In the genomic region with DNA sequence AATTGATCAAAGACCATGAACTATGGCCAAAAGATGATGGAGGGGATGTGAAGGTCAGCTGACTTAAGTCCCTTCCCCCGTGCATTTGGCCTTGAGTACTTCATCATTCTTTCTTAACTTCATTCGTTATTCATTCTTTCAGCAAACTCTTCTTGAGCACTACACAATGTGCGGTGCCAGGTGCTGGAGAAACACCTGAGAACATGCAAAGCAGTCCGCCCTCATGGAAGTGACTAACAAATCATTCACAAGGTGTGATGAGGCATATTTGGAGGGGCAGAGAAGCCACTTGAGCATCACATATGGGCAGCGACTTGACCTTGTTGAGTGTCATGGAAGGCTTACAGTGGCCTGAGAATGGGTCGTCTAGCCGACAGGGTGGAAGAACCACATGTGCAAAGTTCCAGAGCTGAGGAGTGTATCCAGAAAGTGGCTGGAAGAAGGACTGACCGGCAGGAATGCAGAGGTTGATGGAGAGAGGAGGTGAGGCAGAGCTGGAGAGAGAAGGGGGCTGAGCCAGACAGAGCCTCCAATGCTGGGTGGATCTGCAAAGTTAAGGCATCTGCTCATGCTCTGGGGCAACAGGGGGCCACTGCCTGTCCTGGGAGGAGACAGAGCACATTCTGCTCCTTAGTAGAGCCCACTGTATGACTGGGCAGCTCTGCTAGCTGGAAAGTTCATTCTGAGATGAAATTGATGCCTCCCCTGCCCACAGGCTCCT, we compare ENCODE assay signal across 17 cellular contexts. TPM values are rescaled to one million over a fixed set of nuclear protein-coding genes. Genes with fewer than 3 reads are reported as not detected.
A peak's percentile ranks its signal among the peaks of the same experiment; 100 is the strongest.
DNase-seq lines count a peak whose midpoint lies in the region; ATAC-seq, FAIRE-seq and TF ChIP-seq lines count a peak whose summit lies in the region.
"Had no signal": no experiment of that assay in that cellular context is flagged by ENCODE, and none has a peak within 500 bp of the region (broad histone marks: within the 10 kb centered on the region; RNA-seq: fewer than 3 reads in every experiment).

No MANE protein-coding gene starts in this region.

- H3K4me3 Mint-ChIP-seq in activated T-helper 17 cell treated with anti-CD3 and anti-CD28 coated beads, Interleukin-2, amount 50 U/mL, for 72 hours: no peak overlapping the region

- TF ChIP-seq CTCF in HepG2 (CRISPR knock-in tag; IDR thresholded peaks at IDR 0.05) (no peak), right lobe of liver (IDR thresholded peaks at IDR 0.05) (no peak)

- H3K27me3 ChIP-seq in HepG2 (ENCODE audit: control insufficient read depth in 1 of 2, insufficient read depth in 2 of 2, low read length in 2 of 2) (peaks cover 2 to 37% of the 10 kb centered on the region in 2 experiments; a peak in 4 of 5 replicates), right lobe of liver (no peaks in the 10 kb centered on the region), mesenchymal stem cell (ENCODE audit: control insufficient read depth in 1 of 2, insufficient read depth in 1 of 2, low read length in 2 of 2) (peaks cover 0 to 13% of the 10 kb centered on the region in 2 experiments)
- H3K27me3 ChIP-seq: body of pancreas, colonic mucosa, MG63 had no signal

- no TSS peak for BruUV-seq in HepG2 (replicated peaks; lab: Mats Ljungman, UMichigan)

- H3K9ac ChIP-seq in HepG2 (ENCODE audit: insufficient read depth, low read depth, low read length) (no peak overlapping the region), mesenchymal stem cell (ENCODE audit: low read length) (no peak overlapping the region)

- no peak for FAIRE-seq in HepG2 (lab: Jason Lieb, UNC)
- FAIRE-seq: endometrium had no signal

- H3K36me3 Mint-ChIP-seq in activated T-helper 17 cell treated with anti-CD3 and anti-CD28 coated beads, Interleukin-2, amount 50 U/mL, for 72 hours (ENCODE audit: low read depth): peaks cover 6% of the 10 kb centered on the region

- H2AFZ ChIP-seq in HepG2 (ENCODE audit: low read length) (no peak overlapping the region), mesenchymal stem cell (ENCODE audit: low read depth, low read length) (no peak overlapping the region)

- DNase-seq in HepG2 (ENCODE audit: low spot score) (no peak), right lobe of liver (no peak), mesenchymal stem cell (no peak), ACHN (no peak), GM03348 (ENCODE audit: low spot score) (no peak), NCI-H2081 (lab: John Stamatoyannopoulos, UW) (no peak)
- no peak for DNase-seq in stimulated activated CD4-positive, alpha-beta T cell treated with anti-CD3 and anti-CD28 coated beads, Interleukin-4, amount 100 ng/mL, for 4 hours
- DNase-seq: colonic mucosa, left ventricle myocardium superior had no signal

- H2BK15ac ChIP-seq in mesenchymal stem cell (ENCODE audit: low read depth, poor library complexity, severe bottlenecking): no peak overlapping the region

- H4K20me1 ChIP-seq in HepG2 (ENCODE audit: insufficient read depth, low read length): no peaks in the 10 kb centered on the region

- peak overlapping the region; percentile 47 for H4K91ac ChIP-seq in mesenchymal stem cell (ENCODE audit: low read length)

- CTCF ChIA-PET in HepG2 (lab: Yijun Ruan, JAX; ENCODE audit: low intra/inter-chr PET ratio, low total read pairs): interaction anchor here (1.4 to 8.5 kb wide), 11 partner anchors 14 to 1048 kb away, joined by 5 to 242 read pairs (median 10); a partner anchor contains a TSS

- peak overlapping the region; percentile 32 for H4K8ac ChIP-seq in mesenchymal stem cell (ENCODE audit: low read length)

- H3K4me1 Mint-ChIP-seq in activated T-helper 17 cell treated with anti-CD3 and anti-CD28 coated beads, Interleukin-2, amount 50 U/mL, for 72 hours: peaks cover 24% of the 10 kb centered on the region

- TF ChIP-seq RAD21 in HepG2 (CRISPR knock-in tag; IDR thresholded peaks at IDR 0.05): no peak

- H3K27ac ChIP-seq in HepG2 (ENCODE audit: extremely low read length, insufficient read depth, low read length) (no peak overlapping the region), right lobe of liver (no peak overlapping the region), mesenchymal stem cell (ENCODE audit: low read length, poor library complexity, severe bottlenecking) (no peak overlapping the region)
- H3K27ac ChIP-seq: body of pancreas, C4-2B, colonic mucosa, neutrophil had no signal

- intact Hi-C loops in HepG2 (cut with micrococcal nuclease; ENCODE audit: unreplicated experiment): loop anchor here (2.0 to 10.0 kb wide), 3 partner anchors 69 to 1049 kb away; no protein-coding TSS in a partner anchor
- intact Hi-C loops in right lobe of liver (cut with DNase I): no loop called here

- H3K36me3 ChIP-seq in HepG2 (replicated peaks in 1 of 2; ENCODE audit: control insufficient read depth in 1 of 2, insufficient read depth in 2 of 2, low read length in 2 of 2) (no peaks in the 10 kb centered on the region), right lobe of liver (no peaks in the 10 kb centered on the region), mesenchymal stem cell (ENCODE audit: control insufficient read depth in 1 of 2, insufficient read depth in 2 of 2, low read depth in 1 of 2, low read length in 2 of 2) (no peaks in the 10 kb centered on the region)
- H3K36me3 ChIP-seq: colonic mucosa, MG63, neutrophil had no signal

- TF ChIP-seq POLR2A in HepG2 (IDR thresholded peaks at IDR 0.05; ENCODE audit: insufficient read depth in 1 of 2, low read depth in 2 of 2, low read length in 2 of 2) (no peak), right lobe of liver (IDR thresholded peaks at IDR 0.05) (no peak)

- no peak for ATAC-seq in HepG2
- ATAC-seq in right lobe of liver: no peak
- ATAC-seq in activated T-helper 17 cell treated with anti-CD3 and anti-CD28 coated beads, Interleukin-2, amount 50 U/mL, for 72 hours (replicated peaks): no peak

- no peaks in the 10 kb centered on the region for H3K9me3 Mint-ChIP-seq in activated T-helper 17 cell treated with anti-CD3 and anti-CD28 coated beads, Interleukin-2, amount 50 U/mL, for 72 hours

- H2BK120ac ChIP-seq in mesenchymal stem cell (ENCODE audit: low read depth, low read length): no peak overlapping the region

- H3K27me3 Mint-ChIP-seq in activated T-helper 17 cell treated with anti-CD3 and anti-CD28 coated beads, Interleukin-2, amount 50 U/mL, for 72 hours: no peaks in the 10 kb centered on the region

- WGBS in HepG2 (ENCODE audit: low lambda C conversion rate): 27% methylated on average over 8 of the region's 8 CpGs
- WGBS in right lobe of liver (ENCODE audit: insufficient coverage, low coverage, low lambda C conversion rate, missing lambda C conversion rate): 44% methylated on average over 8 of the region's 8 CpGs
- 75% methylated on average over 8 of the region's 8 CpGs for WGBS in mesenchymal stem cell

- in situ Hi-C loops in HepG2 (cut with HindIII; ENCODE audit: extremely low pct_ligation_motif_present, low pct_unique_long_range_greater_than_20kb): loop anchor here (5.0 kb wide), 3 partner anchors 116 to 1046 kb away; no protein-coding TSS in a partner anchor
- in situ Hi-C loops in ACHN (cut with HindIII; ENCODE audit: low pct_ligation_motif_present, low pct_unique_long_range_greater_than_20kb, low sequenced_read_pairs): no loop called here

- no peaks in the 10 kb centered on the region for H3K79me2 ChIP-seq in HepG2 (ENCODE audit: insufficient read depth, low read length)

- H2BK12ac ChIP-seq in mesenchymal stem cell (ENCODE audit: low read length in 2 of 2): peak overlapping the region in 1 of 2 experiments; percentile 8

- peak overlapping the region in 1 of 2 experiments; percentile 28 for H3K18ac ChIP-seq in mesenchymal stem cell (ENCODE audit: low read depth in 1 of 2, low read length in 2 of 2)

- H3K4me3 ChIP-seq in HepG2 (replicated peaks in 1 of 3; ENCODE audit: insufficient read depth in 1 of 3, low read depth in 2 of 3, low read length in 3 of 3) (no peak overlapping the region), right lobe of liver (no peak overlapping the region), mesenchymal stem cell (ENCODE audit: insufficient read depth in 1 of 2, low read depth in 1 of 2, low read length in 2 of 2) (no peak overlapping the region)
- H3K4me3 ChIP-seq: body of pancreas, colonic mucosa, MG63 had no signal

- H3K4me1 ChIP-seq in HepG2 (ENCODE audit: insufficient read depth, low read length) (peaks cover 39% of the 10 kb centered on the region), right lobe of liver (peaks cover 0 to 14% (median 0%) of the 10 kb centered on the region in 4 donors), mesenchymal stem cell (ENCODE audit: control insufficient read depth, insufficient read depth, low read depth, low read length) (peaks cover 29% of the 10 kb centered on the region)
- H3K4me1 ChIP-seq: colonic mucosa had no signal

- H3K9me3 ChIP-seq in HepG2 (ENCODE audit: low read length): no peaks in the 10 kb centered on the region
- no peaks in the 10 kb centered on the region for H3K9me3 ChIP-seq in right lobe of liver
- H3K9me3 ChIP-seq in mesenchymal stem cell (ENCODE audit: control insufficient read depth, low read length): no peaks in the 10 kb centered on the region
- H3K9me3 ChIP-seq: body of pancreas, colonic mucosa, MG63, neutrophil had no signal

- no peak overlapping the region for H3K14ac ChIP-seq in mesenchymal stem cell (ENCODE audit: low read length in 2 of 2)

- no peak for TF ChIP-seq EP300 in HepG2 (IDR thresholded peaks at IDR 0.05; ENCODE audit: low read depth in 2 of 2, low read length in 2 of 2)
- no peak for TF ChIP-seq EP300 in HepG2 (CRISPR knock-in tag; IDR thresholded peaks at IDR 0.05; ENCODE audit: borderline replicate concordance)

- H3K4me2 ChIP-seq in HepG2 (ENCODE audit: low read depth, low read length) (no peak overlapping the region), mesenchymal stem cell (ENCODE audit: low read length, poor library complexity, severe bottlenecking) (no peak overlapping the region)

- no peak overlapping the region for H3K4ac ChIP-seq in mesenchymal stem cell (ENCODE audit: low read depth in 1 of 2, low read length in 2 of 2)

- H3K23ac ChIP-seq in mesenchymal stem cell (ENCODE audit: low read length in 2 of 2): no peak overlapping the region

- no peaks in the 10 kb centered on the region for H3K79me1 ChIP-seq in mesenchymal stem cell (replicated peaks; ENCODE audit: low read length, poor library complexity, severe bottlenecking)

- peak overlapping the region; percentile 37 for H3K27ac Mint-ChIP-seq in activated T-helper 17 cell treated with anti-CD3 and anti-CD28 coated beads, Interleukin-2, amount 50 U/mL, for 72 hours

- no peak overlapping the region for H2BK5ac ChIP-seq in mesenchymal stem cell (ENCODE audit: low read depth, low read length, poor library complexity, severe bottlenecking)

- peak overlapping the region; percentile 23 for H2AK5ac ChIP-seq in mesenchymal stem cell (ENCODE audit: low read length, severe bottlenecking)

- POLR2A ChIA-PET in HepG2 (lab: Yijun Ruan, JAX): interaction anchor here (2.6 kb wide), 1 partner anchor 25 kb away, joined by 17 read pairs; a partner anchor contains a TSS

RNA-seq across cellular contexts. Expression of a gene that starts 25.1 kb away (rescaled TPM):
- total RNA-seq in HepG2 (2016; rRNA removed; fragmentation: Illumina TruSeq; extraction: Trizol) (147 and 199 TPM in 2 replicates), right lobe of liver (100 to 1,000 TPM; 284 to 454 (median 404) TPM)
- total RNA-seq in HepG2 (2016; cell fraction: cytosol; rRNA removed; fragmentation: Illumina TruSeq; extraction: Trizol; ENCODE audit: low read depth): 90.4 and 105 TPM in 2 replicates
- 134 and 191 TPM in 2 replicates for total RNA-seq in HepG2 (2016; cell fraction: insoluble cytoplasmic fraction; rRNA removed; fragmentation: Illumina TruSeq; extraction: Trizol)
- total RNA-seq in HepG2 (2016; cell fraction: membrane; rRNA removed; fragmentation: Illumina TruSeq; extraction: Trizol): 209 and 226 TPM in 2 replicates
- 237 and 265 TPM in 2 replicates for total RNA-seq in HepG2 (2016; cell fraction: nucleus; rRNA removed; fragmentation: Illumina TruSeq; extraction: Trizol)
- polyA plus RNA-seq in HepG2 (2011; rRNA removed): 388 and 517 TPM in 2 replicates
- polyA plus RNA-seq in HepG2 (2011; cell fraction: cytosol; rRNA removed): 157 and 242 TPM in 2 replicates
- 346 and 409 TPM in 2 replicates for polyA plus RNA-seq in HepG2 (2011; cell fraction: nucleus; rRNA removed)
- polyA plus RNA-seq in HepG2 (2012): 1,096 and 1,427 TPM in 2 replicates
- polyA plus RNA-seq in HepG2 (2016; cell fraction: cytosol; fragmentation: Illumina TruSeq; extraction: Trizol; ENCODE audit: low read depth): 537 and 540 TPM in 2 replicates
- polyA plus RNA-seq in HepG2 (2016; cell fraction: insoluble cytoplasmic fraction; fragmentation: Illumina TruSeq; extraction: Trizol; ENCODE audit: low read depth): 606 and 702 TPM in 2 replicates
- 490 and 548 TPM in 2 replicates for polyA plus RNA-seq in HepG2 (2016; cell fraction: membrane; fragmentation: Illumina TruSeq; extraction: Trizol; ENCODE audit: low read depth)
- 691 and 695 TPM in 2 replicates for polyA plus RNA-seq in HepG2 (2016; cell fraction: nucleus; fragmentation: Illumina TruSeq; extraction: Trizol; ENCODE audit: insufficient read depth, low read depth)
- 70.2 and 87.8 TPM in 2 replicates for polyA minus RNA-seq in HepG2 (2011; rRNA and poly(A)+ RNA removed; ENCODE audit: low replicate concordance)
- polyA minus RNA-seq in HepG2 (2011; cell fraction: cytosol; rRNA and poly(A)+ RNA removed): 159 and 198 TPM in 2 replicates
- 333 and 395 TPM in 2 replicates for polyA minus RNA-seq in HepG2 (2011; cell fraction: nucleus; rRNA and poly(A)+ RNA removed)
- total RNA-seq in activated T-helper 17 cell treated with anti-CD3 and anti-CD28 coated beads, Interleukin-2, amount 50 U/mL, for 72 hours: 100 to 1,000 TPM; 925 to 935 TPM
- polyA plus RNA-seq in mesenchymal stem cell (2013, experiment 1 of 2): 1,039 TPM
- polyA plus RNA-seq in mesenchymal stem cell (2013, experiment 2 of 2): 1,049 TPM

RNA-seq across cellular contexts. Expression of a gene that starts 39.2 kb away (rescaled TPM):
- total RNA-seq in HepG2 (2016; rRNA removed; fragmentation: Illumina TruSeq; extraction: Trizol): 0.52 and 0.82 TPM in 2 replicates
- total RNA-seq in HepG2 (2016; cell fraction: cytosol; rRNA removed; fragmentation: Illumina TruSeq; extraction: Trizol; ENCODE audit: low read depth): 0.40 and 0.44 TPM in 2 replicates
- 0.40 and 0.54 TPM in 2 replicates for total RNA-seq in HepG2 (2016; cell fraction: insoluble cytoplasmic fraction; rRNA removed; fragmentation: Illumina TruSeq; extraction: Trizol)
- total RNA-seq in HepG2 (2016; cell fraction: membrane; rRNA removed; fragmentation: Illumina TruSeq; extraction: Trizol): 0.38 and 0.65 TPM in 2 replicates
- 1.4 TPM in 1 of 2 replicates, not detected in the other for total RNA-seq in HepG2 (2016; cell fraction: nucleus; rRNA removed; fragmentation: Illumina TruSeq; extraction: Trizol)
- 0.38 and 0.47 TPM in 2 replicates for polyA plus RNA-seq in HepG2 (2011; rRNA removed)
- 0.43 and 0.50 TPM in 2 replicates for polyA plus RNA-seq in HepG2 (2011; cell fraction: cytosol; rRNA removed)
- polyA plus RNA-seq in HepG2 (2011; cell fraction: nucleus; rRNA removed): 0.23 and 0.66 TPM in 2 replicates
- 0.28 TPM in 1 of 2 replicates, not detected in the other for polyA plus RNA-seq in HepG2 (2012)
- polyA plus RNA-seq in HepG2 (2016; cell fraction: cytosol; fragmentation: Illumina TruSeq; extraction: Trizol; ENCODE audit: low read depth): 0.54 and 0.71 TPM in 2 replicates
- 0.70 and 0.84 TPM in 2 replicates for polyA plus RNA-seq in HepG2 (2016; cell fraction: insoluble cytoplasmic fraction; fragmentation: Illumina TruSeq; extraction: Trizol; ENCODE audit: low read depth)
- polyA plus RNA-seq in HepG2 (2016; cell fraction: membrane; fragmentation: Illumina TruSeq; extraction: Trizol; ENCODE audit: low read depth): 0.35 and 1.0 TPM in 2 replicates
- 0.55 and 0.81 TPM in 2 replicates for polyA plus RNA-seq in HepG2 (2016; cell fraction: nucleus; fragmentation: Illumina TruSeq; extraction: Trizol; ENCODE audit: insufficient read depth, low read depth)
- polyA minus RNA-seq in HepG2 (2011; rRNA and poly(A)+ RNA removed; ENCODE audit: low replicate concordance): 0.32 and 1,101 TPM in 2 replicates
- polyA minus RNA-seq in HepG2 (2011; cell fraction: cytosol; rRNA and poly(A)+ RNA removed): 9.0 and 16.5 TPM in 2 replicates
- 3.5 and 5.9 TPM in 2 replicates for polyA minus RNA-seq in HepG2 (2011; cell fraction: nucleus; rRNA and poly(A)+ RNA removed)
- not detected for total RNA-seq in right lobe of liver
- total RNA-seq in activated T-helper 17 cell treated with anti-CD3 and anti-CD28 coated beads, Interleukin-2, amount 50 U/mL, for 72 hours: 1 to 10 TPM in 1 of 2 donors, under 1 TPM in 1; 0.58 to 2.5 TPM
- 0.10 TPM for polyA plus RNA-seq in mesenchymal stem cell (2013, experiment 1 of 2)
- not detected for polyA plus RNA-seq in mesenchymal stem cell (2013, experiment 2 of 2)
- total RNA-seq: G401, left ventricle myocardium superior, mucosa of gallbladder had no signal

RNA-seq across cellular contexts. Expression of a gene that starts 48.5 kb away (rescaled TPM):
- total RNA-seq in HepG2 (2016; rRNA removed; fragmentation: Illumina TruSeq; extraction: Trizol) (0.42 TPM in 1 of 2 replicates, not detected in the other), right lobe of liver (not detected)
- total RNA-seq in HepG2 (2016; cell fraction: cytosol; rRNA removed; fragmentation: Illumina TruSeq; extraction: Trizol; ENCODE audit: low read depth): not detected in 2 replicates
- 0.52 TPM in 1 of 2 replicates, not detected in the other for total RNA-seq in HepG2 (2016; cell fraction: insoluble cytoplasmic fraction; rRNA removed; fragmentation: Illumina TruSeq; extraction: Trizol)
- not detected in 2 replicates for total RNA-seq in HepG2 (2016; cell fraction: membrane; rRNA removed; fragmentation: Illumina TruSeq; extraction: Trizol)
- 1.4 TPM in 1 of 2 replicates, not detected in the other for total RNA-seq in HepG2 (2016; cell fraction: nucleus; rRNA removed; fragmentation: Illumina TruSeq; extraction: Trizol)
- polyA plus RNA-seq in HepG2 (2011; rRNA removed): 0.32 and 0.65 TPM in 2 replicates
- 0.32 and 0.93 TPM in 2 replicates for polyA plus RNA-seq in HepG2 (2011; cell fraction: cytosol; rRNA removed)
- polyA plus RNA-seq in HepG2 (2011; cell fraction: nucleus; rRNA removed): not detected in 2 replicates
- 0.56 and 4.9 TPM in 2 replicates for polyA plus RNA-seq in HepG2 (2012)
- not detected in 2 replicates for polyA plus RNA-seq in HepG2 (2016; cell fraction: cytosol; fragmentation: Illumina TruSeq; extraction: Trizol; ENCODE audit: low read depth)
- 1.1 TPM in 1 of 2 replicates, not detected in the other for polyA plus RNA-seq in HepG2 (2016; cell fraction: insoluble cytoplasmic fraction; fragmentation: Illumina TruSeq; extraction: Trizol; ENCODE audit: low read depth)
- polyA plus RNA-seq in HepG2 (2016; cell fraction: membrane; fragmentation: Illumina TruSeq; extraction: Trizol; ENCODE audit: low read depth): not detected in 2 replicates
- 1.4 TPM in 1 of 2 replicates, not detected in the other for polyA plus RNA-seq in HepG2 (2016; cell fraction: nucleus; fragmentation: Illumina TruSeq; extraction: Trizol; ENCODE audit: insufficient read depth, low read depth)
- polyA minus RNA-seq in HepG2 (2011; rRNA and poly(A)+ RNA removed; ENCODE audit: low replicate concordance): 0.58 TPM in 1 of 2 replicates, not detected in the other
- polyA minus RNA-seq in HepG2 (2011; cell fraction: cytosol; rRNA and poly(A)+ RNA removed): not detected in 2 replicates
- polyA minus RNA-seq in HepG2 (2011; cell fraction: nucleus; rRNA and poly(A)+ RNA removed): not detected in 2 replicates
- total RNA-seq in activated T-helper 17 cell treated with anti-CD3 and anti-CD28 coated beads, Interleukin-2, amount 50 U/mL, for 72 hours: not detected
- not detected for polyA plus RNA-seq in mesenchymal stem cell (2013, experiment 1 of 2)
- polyA plus RNA-seq in mesenchymal stem cell (2013, experiment 2 of 2): not detected
- total RNA-seq: body of pancreas, colonic mucosa, G401, left ventricle myocardium superior, mucosa of gallbladder had no signal

RNA-seq across cellular contexts. Expression of a gene that starts 51.0 kb away (rescaled TPM):
- total RNA-seq in HepG2 (2016; rRNA removed; fragmentation: Illumina TruSeq; extraction: Trizol): not detected in 2 replicates
- total RNA-seq in HepG2 (2016; cell fraction: cytosol; rRNA removed; fragmentation: Illumina TruSeq; extraction: Trizol; ENCODE audit: low read depth): not detected in 2 replicates
- total RNA-seq in HepG2 (2016; cell fraction: insoluble cytoplasmic fraction; rRNA removed; fragmentation: Illumina TruSeq; extraction: Trizol): not detected in 2 replicates
- total RNA-seq in HepG2 (2016; cell fraction: membrane; rRNA removed; fragmentation: Illumina TruSeq; extraction: Trizol): not detected in 2 replicates
- total RNA-seq in HepG2 (2016; cell fraction: nucleus; rRNA removed; fragmentation: Illumina TruSeq; extraction: Trizol): not detected in 2 replicates
- polyA plus RNA-seq in HepG2 (2011; rRNA removed): 0.07 TPM in 1 of 2 replicates, not detected in the other
- not detected in 2 replicates for polyA plus RNA-seq in HepG2 (2011; cell fraction: cytosol; rRNA removed)
- not detected in 2 replicates for polyA plus RNA-seq in HepG2 (2011; cell fraction: nucleus; rRNA removed)
- polyA plus RNA-seq in HepG2 (2012): not detected in 2 replicates
- polyA plus RNA-seq in HepG2 (2016; cell fraction: cytosol; fragmentation: Illumina TruSeq; extraction: Trizol; ENCODE audit: low read depth): not detected in 2 replicates
- polyA plus RNA-seq in HepG2 (2016; cell fraction: insoluble cytoplasmic fraction; fragmentation: Illumina TruSeq; extraction: Trizol; ENCODE audit: low read depth): not detected in 2 replicates
- polyA plus RNA-seq in HepG2 (2016; cell fraction: membrane; fragmentation: Illumina TruSeq; extraction: Trizol; ENCODE audit: low read depth): not detected in 2 replicates
- not detected in 2 replicates for polyA plus RNA-seq in HepG2 (2016; cell fraction: nucleus; fragmentation: Illumina TruSeq; extraction: Trizol; ENCODE audit: insufficient read depth, low read depth)
- 5.8 TPM in 1 of 2 replicates, not detected in the other for polyA minus RNA-seq in HepG2 (2011; rRNA and poly(A)+ RNA removed; ENCODE audit: low replicate concordance)
- polyA minus RNA-seq in HepG2 (2011; cell fraction: cytosol; rRNA and poly(A)+ RNA removed): not detected in 2 replicates
- not detected in 2 replicates for polyA minus RNA-seq in HepG2 (2011; cell fraction: nucleus; rRNA and poly(A)+ RNA removed)
- total RNA-seq in right lobe of liver: not detected
- not detected for total RNA-seq in activated T-helper 17 cell treated with anti-CD3 and anti-CD28 coated beads, Interleukin-2, amount 50 U/mL, for 72 hours
- not detected for polyA plus RNA-seq in mesenchymal stem cell (2013, experiment 1 of 2)
- not detected for polyA plus RNA-seq in mesenchymal stem cell (2013, experiment 2 of 2)
- total RNA-seq: colonic mucosa, G401, left ventricle myocardium superior, mucosa of gallbladder had no signal
